ENCODE assay signal across 1 cellular context in genomic region chr6:83859410-83860346, GRCh38.
TF ChIP-seq lines count a peak whose summit lies in the region.

Gene CYB5R4, plus strand, starts transcription at chr6:83859689. Its CDS starts 94 bp downstream, at chr6:83859783.

TF ChIP-seq in K562, 482 proteins besides CTCF, POLR2A, EP300 and RAD21 (continued from another document and continues in another):
- TF ChIP-seq HINFP (tag; conservative IDR thresholded peaks at IDR 0.05; ENCODE audit: low read depth) (peak; percentile 87), FOXA3 (CRISPR knock-in tag; conservative IDR thresholded peaks at IDR 0.05 in 1 of 2, IDR thresholded peaks at IDR 0.05 in 1 of 2) (peak in 1 of 2 experiments; percentile 91; a peak in 2 of 4 replicates), PTTG1 (tag; IDR thresholded peaks at IDR 0.05; ENCODE audit: low read depth) (peak; percentile 79), PHTF2 (CRISPR knock-in tag; IDR thresholded peaks at IDR 0.05) (no peak), HMBOX1 (IDR thresholded peaks at IDR 0.05) (no peak), ZBTB26 (CRISPR knock-in tag; IDR thresholded peaks at IDR 0.05) (no peak), U2AF1 (optimal IDR thresholded peaks at IDR 0.05; ENCODE audit: low read depth, low read length) (no peak), ZSCAN32 (CRISPR knock-in tag; IDR thresholded peaks at IDR 0.05) (no peak), ELF1 (tag; IDR thresholded peaks at IDR 0.05) (peak; percentile 99), THRAP3 (IDR thresholded peaks at IDR 0.05; ENCODE audit: borderline replicate concordance) (0 out of 2 replicates have a peak, but pooled peaks have one; percentile 15), POLR2G (IDR thresholded peaks at IDR 0.05; ENCODE audit: low read depth, low read length) (peak; percentile 95), TAF7 (tag; IDR thresholded peaks at IDR 0.05) (0 out of 2 replicates have a peak, but pooled peaks have one; percentile 36), ZBTB8A (IDR thresholded peaks at IDR 0.05; ENCODE audit: partially characterized antibody) (no peak), ZZZ3 (IDR thresholded peaks at IDR 0.05) (no peak), DLX4 (CRISPR knock-in tag; IDR thresholded peaks at IDR 0.05) (no peak), ZNF584 (CRISPR knock-in tag; IDR thresholded peaks at IDR 0.05; ENCODE audit: low read depth) (peak; percentile 99), HNRNPL (IDR thresholded peaks at IDR 0.05; ENCODE audit: low read depth, low read length) (no peak), HIVEP1 (CRISPR knock-in tag; IDR thresholded peaks at IDR 0.05) (0 out of 2 replicates have a peak, but pooled peaks have one; percentile 71), TRIM24 (IDR thresholded peaks at IDR 0.05) (peak; percentile 10 to 40; a peak in 1 of 4 replicates), UBTF (IDR thresholded peaks at IDR 0.05; ENCODE audit: borderline replicate concordance in 1 of 2, low read depth in 2 of 2, low read length in 2 of 2) (0 out of 4 replicates have a peak, but pooled peaks of 1 of the 2 experiments have one; percentile 41), HOXB6 (CRISPR knock-in tag; IDR thresholded peaks at IDR 0.05; ENCODE audit: borderline replicate concordance) (no peak), KLF10 (CRISPR knock-in tag; IDR thresholded peaks at IDR 0.05) (no peak), DACH1 (IDR thresholded peaks at IDR 0.05; ENCODE audit: partially characterized antibody) (no peak), ZNF77 (CRISPR knock-in tag; IDR thresholded peaks at IDR 0.05) (no peak), ZNF133 (CRISPR knock-in tag; IDR thresholded peaks at IDR 0.05) (no peak), SMARCE1 (IDR thresholded peaks at IDR 0.05) (peak; percentile 50; the same call in 1 of the 2 replicates), SIRT6 (IDR thresholded peaks at IDR 0.05; ENCODE audit: low read depth, low read length) (no peak), AFF4 (CRISPR knock-in tag; IDR thresholded peaks at IDR 0.05) (peak; percentile 98), ZNF12 (CRISPR knock-in tag; IDR thresholded peaks at IDR 0.05) (peak; percentile 82; the same call in 1 of the 2 replicates), NUFIP1 (IDR thresholded peaks at IDR 0.05; ENCODE audit: partially characterized antibody) (no peak), NFIX (CRISPR knock-in tag; IDR thresholded peaks at IDR 0.05; ENCODE audit: low read depth) (no peak), TCFL5 (CRISPR knock-in tag; conservative IDR thresholded peaks at IDR 0.05) (no peak), MGA (IDR thresholded peaks at IDR 0.05) (no peak), NRF1 (conservative IDR thresholded peaks at IDR 0.05 in 1 of 2, IDR thresholded peaks at IDR 0.05 in 1 of 2) (peak; percentile 94 to 95), CGGBP1 (CRISPR knock-in tag; IDR thresholded peaks at IDR 0.05) (no peak), KAT2B (IDR thresholded peaks at IDR 0.05; ENCODE audit: low read depth, low read length) (no peak)
